Comparison of ENCODE assay signal across 20 cellular contexts in genomic region chr2:132605236-132606180, GRCh38.
"Had no signal": no experiment of that assay in that cellular context is flagged by ENCODE, and none has a peak within 500 bp of the region (broad histone marks: within the 10 kb centered on the region; RNA-seq: fewer than 3 reads in every experiment).

No MANE protein-coding gene starts in this region.

- DNase-seq: cortex of kidney; dorsolateral prefrontal cortex; effector CD8-positive, alpha-beta T cell; heart right ventricle; hypothalamus; left ventricle myocardium inferior; lower lobe of right lung; midbrain; posterior cingulate gyrus; right cardiac atrium; small intestine; stimulated activated CD4-positive, alpha-beta T cell treated with anti-CD3 and anti-CD28 coated beads, Interleukin-12 subunit alpha, Interleukin-12 subunit beta, amount 100 ng/mL, for 4 hours; stimulated activated naive CD8-positive, alpha-beta T cell treated with anti-CD3 and anti-CD28 coated beads, Interleukin-15, Interleukin-2, amounts not matched to agents 100 U/mL and 50 U/mL, for 24 hours; thyroid gland; upper lobe of left lung had no signal

- H3K36me3 Mint-ChIP-seq: memory B cell had no signal

- ATAC-seq: heart right ventricle; right cardiac atrium; stimulated activated naive CD8-positive, alpha-beta T cell treated with anti-CD3 and anti-CD28 coated beads, Interleukin-15, Interleukin-2, amounts not matched to agents 100 U/mL and 50 U/mL, for 24 hours had no signal

- H3K9me3 ChIP-seq: heart right ventricle, left ventricle myocardium inferior, lower lobe of right lung, neutrophil, suprapubic skin, thyroid gland, upper lobe of left lung, vagina had no signal

- H3K36me3 ChIP-seq: heart right ventricle, left ventricle myocardium inferior, lower lobe of right lung, neutrophil, suprapubic skin, thyroid gland, upper lobe of left lung, vagina had no signal

- H3K27me3 ChIP-seq: dorsolateral prefrontal cortex, neutrophil, suprapubic skin, thyroid gland, upper lobe of left lung, vagina had no signal

- H3K4me1 ChIP-seq: heart right ventricle, left ventricle myocardium inferior, lower lobe of right lung, suprapubic skin, upper lobe of left lung, vagina had no signal

- H3K9me3 Mint-ChIP-seq: memory B cell, nephron had no signal

- H3K4me3 ChIP-seq: dorsolateral prefrontal cortex, heart right ventricle, left ventricle myocardium inferior, lower lobe of right lung, suprapubic skin, thyroid gland, upper lobe of left lung, vagina had no signal

- H3K27ac Mint-ChIP-seq: memory B cell, nephron had no signal

- H3K4me1 Mint-ChIP-seq: memory B cell had no signal

- H3K27ac ChIP-seq: dorsolateral prefrontal cortex, heart right ventricle, left ventricle myocardium inferior, lower lobe of right lung, neutrophil, suprapubic skin, thyroid gland, upper lobe of left lung, vagina had no signal

- H3K4me3 Mint-ChIP-seq: memory B cell, nephron had no signal
